ENCODE assay signal across 1 cellular context in genomic region chr3:126777366-126777765, GRCh38.
TF ChIP-seq lines count a peak whose summit lies in the region.

No MANE protein-coding gene starts in this region.

TF ChIP-seq in HEK293, 187 proteins besides CTCF, POLR2A, EP300 and RAD21 (continued from another document):
- TF ChIP-seq, protein P1, sequence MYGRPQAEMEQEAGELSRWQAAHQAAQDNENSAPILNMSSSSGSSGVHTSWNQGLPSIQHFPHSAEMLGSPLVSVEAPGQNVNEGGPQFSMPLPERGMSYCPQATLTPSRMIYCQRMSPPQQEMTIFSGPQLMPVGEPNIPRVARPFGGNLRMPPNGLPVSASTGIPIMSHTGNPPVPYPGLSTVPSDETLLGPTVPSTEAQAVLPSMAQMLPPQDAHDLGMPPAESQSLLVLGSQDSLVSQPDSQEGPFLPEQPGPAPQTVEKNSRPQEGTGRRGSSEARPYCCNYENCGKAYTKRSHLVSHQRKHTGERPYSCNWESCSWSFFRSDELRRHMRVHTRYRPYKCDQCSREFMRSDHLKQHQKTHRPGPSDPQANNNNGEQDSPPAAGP (tag by site-specific recombination; IDR thresholded peaks at IDR 0.05): no peak
- TF ChIP-seq ZNF394 (tag by site-specific recombination; IDR thresholded peaks at IDR 0.05; ENCODE audit: borderline replicate concordance): no peak
- TF ChIP-seq ZNF274 (IDR thresholded peaks at IDR 0.05; ENCODE audit: low read length): no peak
- TF ChIP-seq ZNF274 (tag by site-specific recombination; IDR thresholded peaks at IDR 0.05; ENCODE audit: borderline replicate concordance): no peak
- TF ChIP-seq GLIS2 (tag by site-specific recombination; IDR thresholded peaks at IDR 0.05): no peak
- TF ChIP-seq GLI4 (tag by site-specific recombination; IDR thresholded peaks at IDR 0.05): no peak
- TF ChIP-seq ZNF426 (tag by site-specific recombination; IDR thresholded peaks at IDR 0.05): no peak
- no peak for TF ChIP-seq ZNF16 (tag by site-specific recombination; IDR thresholded peaks at IDR 0.05; ENCODE audit: low read depth)
- TF ChIP-seq ZNF561 (tag by site-specific recombination; IDR thresholded peaks at IDR 0.05; ENCODE audit: borderline replicate concordance): peak; percentile 65; the same call in 1 of the 2 replicates
- TF ChIP-seq, protein P2, sequence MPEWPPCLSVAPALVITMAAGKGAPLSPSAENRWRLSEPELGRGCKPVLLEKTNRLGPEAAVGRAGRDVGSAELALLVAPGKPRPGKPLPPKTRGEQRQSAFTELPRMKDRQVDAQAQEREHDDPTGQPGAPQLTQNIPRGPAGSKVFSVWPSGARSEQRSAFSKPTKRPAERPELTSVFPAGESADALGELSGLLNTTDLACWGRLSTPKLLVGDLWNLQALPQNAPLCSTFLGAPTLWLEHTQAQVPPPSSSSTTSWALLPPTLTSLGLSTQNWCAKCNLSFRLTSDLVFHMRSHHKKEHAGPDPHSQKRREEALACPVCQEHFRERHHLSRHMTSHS (tag by site-specific recombination; IDR thresholded peaks at IDR 0.05): no peak
- TF ChIP-seq ZBTB10 (tag by site-specific recombination; IDR thresholded peaks at IDR 0.05): no peak
- TF ChIP-seq GLI2 (tag by site-specific recombination; IDR thresholded peaks at IDR 0.05; ENCODE audit: borderline replicate concordance, low read depth): no peak
- no peak for TF ChIP-seq ZNF837 (tag by site-specific recombination; IDR thresholded peaks at IDR 0.05)
- TF ChIP-seq ZNF560 (tag by site-specific recombination; IDR thresholded peaks at IDR 0.05; ENCODE audit: borderline replicate concordance): no peak
- TF ChIP-seq ZNF624 (tag by site-specific recombination; IDR thresholded peaks at IDR 0.05): no peak
- peak; percentile 36; the same call in 1 of the 2 replicates for TF ChIP-seq ZFHX2 (tag by site-specific recombination; conservative IDR thresholded peaks at IDR 0.05)
- no peak for TF ChIP-seq ZNF530 (tag by site-specific recombination; IDR thresholded peaks at IDR 0.05; ENCODE audit: low read depth)
- TF ChIP-seq ZNF24 (tag by site-specific recombination; IDR thresholded peaks at IDR 0.05): no peak
- TF ChIP-seq YY2 (tag by site-specific recombination; IDR thresholded peaks at IDR 0.05): no peak
- no peak for TF ChIP-seq GFI1B (tag by site-specific recombination; IDR thresholded peaks at IDR 0.05)
- no peak for TF ChIP-seq ZBTB8A (tag by site-specific recombination; IDR thresholded peaks at IDR 0.05)
- 0 out of 2 replicates have a peak, but pooled peaks have one; percentile 14 for TF ChIP-seq ZIC2 (tag by site-specific recombination; IDR thresholded peaks at IDR 0.05)
- no peak for TF ChIP-seq ZBTB49 (tag by site-specific recombination; IDR thresholded peaks at IDR 0.05; ENCODE audit: low read depth)
